ENCODE assay signal across 8 cellular contexts in the genomic region with DNA sequence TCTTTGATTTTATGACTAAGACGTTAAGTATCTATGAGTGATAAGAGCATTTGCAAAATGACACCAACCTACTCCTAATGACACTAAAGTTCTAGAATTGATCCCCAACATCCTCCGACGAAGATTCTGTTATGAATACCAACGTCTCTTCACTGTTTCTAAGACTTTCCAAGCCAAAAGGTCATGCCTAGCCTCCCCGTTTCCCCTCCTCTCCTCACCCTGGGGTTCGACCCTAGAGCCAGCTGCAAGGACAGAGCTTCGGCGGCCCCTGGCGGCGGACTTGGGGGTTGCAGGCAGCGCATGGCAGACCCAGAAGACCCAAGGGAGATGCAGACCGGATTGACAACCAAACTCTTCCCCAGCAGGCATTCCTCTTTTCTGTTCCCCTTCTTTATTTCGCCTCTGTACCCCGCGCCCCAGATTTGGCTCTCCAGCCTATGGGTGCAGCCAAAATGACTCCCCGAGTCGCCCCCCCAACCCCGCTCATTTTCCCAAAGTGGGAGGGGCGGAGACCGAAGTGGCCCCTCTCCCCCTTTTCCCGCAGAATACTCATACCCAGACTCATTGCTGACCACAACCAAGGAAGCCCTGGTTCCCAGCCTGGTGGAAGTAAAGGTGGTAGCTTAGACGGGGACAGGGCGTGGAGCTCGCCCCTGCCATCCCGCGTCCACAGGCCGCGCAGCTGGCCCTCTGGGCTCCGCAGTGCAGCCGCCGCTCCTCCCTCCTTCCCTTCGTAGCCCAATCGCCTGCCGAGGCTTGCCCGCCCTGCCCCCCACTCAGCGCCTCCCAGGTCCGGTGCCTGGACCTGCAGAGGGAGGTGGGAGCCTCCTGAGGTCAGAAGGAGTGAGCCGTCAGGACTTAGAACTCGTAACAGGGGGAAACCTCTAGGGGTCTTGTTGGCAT.
DNase-seq lines count a peak whose midpoint lies in the region; ATAC-seq and TF ChIP-seq lines count a peak whose summit lies in the region.

No MANE protein-coding gene starts in this region.

- in situ Hi-C loops in T47D (cut with HindIII; ENCODE audit: low pct_unique_long_range_greater_than_20kb, low sequenced_read_pairs): no loop called here

- peak overlapping the region; percentile 41 for H3K27ac ChIP-seq in WERI-Rb-1

- ATAC-seq in HG02642 (IDR thresholded peaks at IDR 0.05; ENCODE audit: poor library complexity, unreplicated experiment) (peak; percentile 32), HG03139 (IDR thresholded peaks at IDR 0.05; ENCODE audit: unreplicated experiment) (no peak)

- no peaks in the 10 kb centered on the region for H3K27me3 ChIP-seq in WERI-Rb-1 (ENCODE audit: insufficient read depth, low read depth, severe bottlenecking)

- peak overlapping the region; percentile 52 for H3K4me3 ChIP-seq in WERI-Rb-1 (ENCODE audit: low read depth, low read length)

- peak; percentile 62 for DNase-seq in DMS 273 treated with DMSO at 0.1 percent for 48 hours (lab: John Stamatoyannopoulos, UW)
- DNase-seq in NCI-H2196 (lab: John Stamatoyannopoulos, UW; ENCODE audit: unreplicated experiment): peak; percentile 82
- DNase-seq in WERI-Rb-1: peak; percentile 92
- peak; percentile 82 to 86 for DNase-seq in T47D (ENCODE audit: low read depth in 1 of 2, low spot score in 1 of 2)
- peak; percentile 72 for DNase-seq in iPS-NIHi11 (ENCODE audit: low spot score)
- DNase-seq in stimulated activated CD4-positive, alpha-beta T cell treated with anti-CD3 and anti-CD28 coated beads, Interleukin-12 subunit alpha, Interleukin-12 subunit beta, amount 100 ng/mL, for 4 hours: peak; percentile 96

- H3K36me3 ChIP-seq in WERI-Rb-1: no peaks in the 10 kb centered on the region

- TF ChIP-seq CTCF in WERI-Rb-1 (IDR thresholded peaks at IDR 0.05; ENCODE audit: low read depth, low read length): peak; percentile 91

- H3K9me3 ChIP-seq in WERI-Rb-1 (ENCODE audit: severe bottlenecking): no peaks in the 10 kb centered on the region
